In genomic region chr22:20507253-20508066, GRCh38 we compare ENCODE assay signal across 1 cellular context.
TF ChIP-seq lines count a peak whose summit lies in the region.

MED15 (plus strand) TSS chr22:20507610; CDS start chr22:20507679, 69 bp downstream.

TF ChIP-seq in HepG2, 621 proteins besides CTCF, POLR2A, EP300 and RAD21 (continued from another document and continues in another):
- no peak for TF ChIP-seq MBD4 (IDR thresholded peaks at IDR 0.05; ENCODE audit: borderline replicate concordance, low read length)
- TF ChIP-seq TEAD3 (CRISPR knock-in tag; optimal IDR thresholded peaks at IDR 0.05; ENCODE audit: borderline replicate concordance), result peak; percentile 71
- TF ChIP-seq PPARG (CRISPR knock-in tag; conservative IDR thresholded peaks at IDR 0.05), result 0 out of 2 replicates have a peak, but pooled peaks have one; percentile 22
- TF ChIP-seq MEIS1 (CRISPR knock-in tag; IDR thresholded peaks at IDR 0.05; ENCODE audit: borderline replicate concordance), result peak; percentile 70; the same call in 1 of the 2 replicates
- TF ChIP-seq KLF13 (CRISPR knock-in tag; IDR thresholded peaks at IDR 0.05), result no peak
- TF ChIP-seq, protein P1, sequence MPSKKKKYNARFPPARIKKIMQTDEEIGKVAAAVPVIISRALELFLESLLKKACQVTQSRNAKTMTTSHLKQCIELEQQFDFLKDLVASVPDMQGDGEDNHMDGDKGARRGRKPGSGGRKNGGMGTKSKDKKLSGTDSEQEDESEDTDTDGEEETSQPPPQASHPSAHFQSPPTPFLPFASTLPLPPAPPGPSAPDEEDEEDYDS (CRISPR knock-in tag; IDR thresholded peaks at IDR 0.05), result peak; percentile 61; the same call in 1 of the 2 replicates
- TF ChIP-seq ZNF350 (CRISPR knock-in tag; IDR thresholded peaks at IDR 0.05; ENCODE audit: borderline replicate concordance, low read depth), result peak; percentile 93
- no peak for TF ChIP-seq RFXANK (CRISPR knock-in tag; IDR thresholded peaks at IDR 0.05)
- TF ChIP-seq TSC22D2 (CRISPR knock-in tag; IDR thresholded peaks at IDR 0.05; ENCODE audit: borderline replicate concordance), result no peak; the same call in 1 of the 2 replicates
- peak; percentile 72; the same call in 1 of the 2 replicates for TF ChIP-seq ZNF749 (CRISPR knock-in tag; IDR thresholded peaks at IDR 0.05; ENCODE audit: borderline replicate concordance)
- no peak for TF ChIP-seq MTA3 (CRISPR knock-in tag; IDR thresholded peaks at IDR 0.05)
- no peak for TF ChIP-seq TGIF2 (CRISPR knock-in tag; IDR thresholded peaks at IDR 0.05)
- peak; percentile 79 for TF ChIP-seq HIVEP1 (CRISPR knock-in tag; IDR thresholded peaks at IDR 0.05)
- TF ChIP-seq ZFP36L2 (CRISPR knock-in tag; IDR thresholded peaks at IDR 0.05), result no peak
- TF ChIP-seq NFKBIZ (CRISPR knock-in tag; IDR thresholded peaks at IDR 0.05), result no peak
- no peak for TF ChIP-seq ZSCAN20 (CRISPR knock-in tag; IDR thresholded peaks at IDR 0.05; ENCODE audit: borderline replicate concordance)
- TF ChIP-seq, protein P2, sequence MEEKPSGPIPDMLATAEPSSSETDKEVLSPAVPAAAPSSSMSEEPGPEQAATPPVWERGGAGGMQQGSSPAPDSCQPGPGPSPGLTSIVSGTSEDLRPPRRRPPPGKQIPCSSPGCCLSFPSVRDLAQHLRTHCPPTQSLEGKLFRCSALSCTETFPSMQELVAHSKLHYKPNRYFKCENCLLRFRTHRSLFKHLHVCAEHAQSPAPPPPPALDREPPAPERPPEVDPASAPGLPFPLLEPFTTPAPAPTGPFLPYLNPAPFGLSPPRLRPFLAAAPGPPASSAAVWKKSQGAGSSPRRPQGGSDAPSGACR (CRISPR knock-in tag; IDR thresholded peaks at IDR 0.05), result no peak
- TF ChIP-seq ZNF737 (CRISPR knock-in tag; IDR thresholded peaks at IDR 0.05; ENCODE audit: borderline replicate concordance), result no peak; the same call in 1 of the 2 replicates
- no peak for TF ChIP-seq ZKSCAN8 (CRISPR knock-in tag; IDR thresholded peaks at IDR 0.05; ENCODE audit: borderline replicate concordance)
- no peak for TF ChIP-seq SOX13 (IDR thresholded peaks at IDR 0.05)
- TF ChIP-seq SOX13 (CRISPR knock-in tag; conservative IDR thresholded peaks at IDR 0.05 in 1 of 2, IDR thresholded peaks at IDR 0.05 in 1 of 2), result peak in 1 of 2 experiments; percentile 49; a peak in 2 of 4 replicates
- no peak for TF ChIP-seq PAF1 (CRISPR knock-in tag; IDR thresholded peaks at IDR 0.05)
- TF ChIP-seq CHCHD3 (CRISPR knock-in tag; IDR thresholded peaks at IDR 0.05), result no peak
- TF ChIP-seq, protein P3, sequence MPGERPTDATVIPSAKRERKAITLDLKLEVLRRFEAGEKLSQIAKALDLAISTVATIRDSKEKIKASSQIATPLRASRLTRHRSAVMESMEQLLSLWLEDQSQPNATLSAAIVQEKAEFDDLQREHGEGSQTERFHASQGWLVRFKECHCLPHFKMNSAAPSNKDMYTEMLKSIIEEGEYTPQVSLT (CRISPR knock-in tag; IDR thresholded peaks at IDR 0.05; ENCODE audit: borderline replicate concordance, low read depth), result no peak; the same call in 1 of the 2 replicates
- TF ChIP-seq, protein P4, sequence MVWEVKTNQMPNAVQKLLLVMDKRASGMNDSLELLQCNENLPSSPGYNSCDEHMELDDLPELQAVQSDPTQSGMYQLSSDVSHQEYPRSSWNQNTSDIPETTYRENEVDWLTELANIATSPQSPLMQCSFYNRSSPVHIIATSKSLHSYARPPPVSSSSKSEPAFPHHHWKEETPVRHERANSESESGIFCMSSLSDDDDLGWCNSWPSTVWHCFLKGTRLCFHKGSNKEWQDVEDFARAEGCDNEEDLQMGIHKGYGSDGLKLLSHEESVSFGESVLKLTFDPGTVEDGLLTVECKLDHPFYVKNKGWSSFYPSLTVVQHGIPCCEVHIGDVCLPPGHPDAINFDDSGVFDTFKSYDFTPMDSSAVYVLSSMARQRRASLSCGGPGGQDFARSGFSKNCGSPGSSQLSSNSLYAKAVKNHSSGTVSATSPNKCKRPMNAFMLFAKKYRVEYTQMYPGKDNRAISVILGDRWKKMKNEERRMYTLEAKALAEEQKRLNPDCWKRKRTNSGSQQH (CRISPR knock-in tag; IDR thresholded peaks at IDR 0.05; ENCODE audit: low read depth), result no peak; the same call in 1 of the 2 replicates
- TF ChIP-seq ATF3 (CRISPR knock-in tag; IDR thresholded peaks at IDR 0.05), result no peak
- no peak for TF ChIP-seq ATF6 (CRISPR knock-in tag; conservative IDR thresholded peaks at IDR 0.05)
- TF ChIP-seq DNMT3B (CRISPR knock-in tag; conservative IDR thresholded peaks at IDR 0.05), result no peak
- TF ChIP-seq, protein P5, sequence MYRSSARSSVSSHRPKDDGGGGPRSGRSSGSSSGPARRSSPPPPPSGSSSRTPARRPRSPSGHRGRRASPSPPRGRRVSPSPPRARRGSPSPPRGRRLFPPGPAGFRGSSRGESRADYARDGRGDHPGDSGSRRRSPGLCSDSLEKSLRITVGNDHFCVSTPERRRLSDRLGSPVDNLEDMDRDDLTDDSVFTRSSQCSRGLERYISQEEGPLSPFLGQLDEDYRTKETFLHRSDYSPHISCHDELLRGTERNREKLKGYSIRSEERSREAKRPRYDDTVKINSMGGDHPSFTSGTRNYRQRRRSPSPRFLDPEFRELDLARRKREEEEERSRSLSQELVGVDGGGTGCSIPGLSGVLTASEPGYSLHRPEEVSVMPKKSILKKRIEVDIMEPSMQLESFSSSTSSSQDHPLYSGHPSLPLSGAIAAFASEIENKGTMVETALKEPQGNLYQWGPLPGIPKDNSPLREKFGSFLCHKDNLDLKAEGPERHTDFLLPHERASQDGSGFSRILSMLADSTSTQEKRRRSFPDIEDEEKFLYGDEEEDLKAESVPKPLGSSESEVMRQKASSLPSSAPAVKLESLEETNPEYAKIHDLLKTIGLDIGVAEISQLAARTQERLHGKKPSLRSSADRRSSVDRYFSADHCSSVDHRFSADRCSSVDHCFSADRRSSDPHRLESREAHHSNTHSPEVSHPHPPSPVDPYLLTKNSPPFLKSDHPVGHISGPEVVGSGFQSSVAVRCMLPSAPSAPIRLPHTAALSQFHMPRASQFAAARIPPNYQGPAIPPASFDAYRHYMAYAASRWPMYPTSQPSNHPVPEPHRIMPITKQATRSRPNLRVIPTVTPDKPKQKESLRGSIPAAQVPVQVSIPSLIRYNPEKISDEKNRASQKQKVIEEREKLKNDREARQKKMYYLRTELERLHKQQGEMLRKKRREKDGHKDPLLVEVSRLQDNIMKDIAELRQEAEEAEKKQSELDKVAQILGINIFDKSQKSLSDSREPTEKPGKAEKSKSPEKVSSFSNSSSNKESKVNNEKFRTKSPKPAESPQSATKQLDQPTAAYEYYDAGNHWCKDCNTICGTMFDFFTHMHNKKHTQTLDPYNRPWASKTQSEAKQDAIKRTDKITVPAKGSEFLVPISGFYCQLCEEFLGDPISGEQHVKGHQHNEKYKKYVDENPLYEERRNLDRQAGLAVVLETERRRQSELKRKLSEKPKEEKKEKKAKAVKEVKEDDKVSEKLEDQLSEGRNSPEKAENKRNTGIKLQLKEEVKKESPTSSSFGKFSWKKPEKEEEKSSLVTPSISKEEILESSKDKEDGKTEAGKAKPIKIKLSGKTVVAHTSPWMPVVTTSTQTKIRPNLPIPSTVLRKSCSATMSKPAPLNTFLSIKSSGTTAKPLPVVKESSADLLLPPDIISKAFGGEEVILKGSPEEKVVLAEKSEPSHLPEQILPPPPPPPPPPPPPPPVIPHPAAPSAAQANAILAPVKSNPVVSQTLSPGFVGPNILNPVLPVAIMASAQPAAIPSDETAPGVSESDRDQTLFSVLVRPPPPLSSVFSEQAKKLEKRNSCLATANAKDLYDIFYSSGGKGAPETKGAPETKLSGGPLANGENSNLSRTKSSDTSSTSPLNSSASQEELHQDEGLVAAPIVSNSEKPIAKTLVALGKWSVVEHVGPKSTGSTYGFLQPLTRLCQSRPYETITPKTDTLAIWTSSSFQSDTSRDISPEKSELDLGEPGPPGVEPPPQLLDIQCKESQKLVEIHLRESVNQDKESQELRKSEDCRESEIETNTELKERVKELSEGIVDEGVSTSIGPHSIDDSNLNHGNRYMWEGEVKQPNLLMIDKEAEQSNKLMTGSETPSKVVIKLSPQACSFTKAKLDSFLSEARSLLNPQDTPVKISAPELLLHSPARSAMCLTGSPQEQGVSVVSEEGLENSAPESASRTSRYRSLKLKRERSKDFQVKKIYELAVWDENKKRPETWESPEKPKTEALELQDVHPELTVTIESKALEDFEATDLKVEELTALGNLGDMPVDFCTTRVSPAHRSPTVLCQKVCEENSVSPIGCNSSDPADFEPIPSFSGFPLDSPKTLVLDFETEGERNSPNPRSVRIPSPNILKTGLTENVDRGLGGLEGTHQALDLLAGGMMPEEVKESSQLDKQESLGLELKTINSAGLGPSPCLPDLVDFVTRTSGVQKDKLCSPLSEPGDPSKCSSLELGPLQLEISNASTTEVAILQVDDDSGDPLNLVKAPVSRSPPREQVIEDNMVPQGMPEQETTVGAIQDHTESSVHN (CRISPR knock-in tag; IDR thresholded peaks at IDR 0.05), result peak; percentile 84
- peak; percentile 96; the same call in 1 of the 2 replicates for TF ChIP-seq ZNF790 (CRISPR knock-in tag; IDR thresholded peaks at IDR 0.05; ENCODE audit: borderline replicate concordance)
- TF ChIP-seq IKZF1 (IDR thresholded peaks at IDR 0.05), result no peak
- TF ChIP-seq THYN1 (CRISPR knock-in tag; IDR thresholded peaks at IDR 0.05; ENCODE audit: borderline replicate concordance, low read depth), result no peak
- no peak for TF ChIP-seq ZKSCAN5 (CRISPR knock-in tag; IDR thresholded peaks at IDR 0.05)
- 0 out of 2 replicates have a peak, but pooled peaks have one; percentile 61 for TF ChIP-seq GLMP (CRISPR knock-in tag; IDR thresholded peaks at IDR 0.05; ENCODE audit: borderline replicate concordance)
- TF ChIP-seq, protein P6, sequence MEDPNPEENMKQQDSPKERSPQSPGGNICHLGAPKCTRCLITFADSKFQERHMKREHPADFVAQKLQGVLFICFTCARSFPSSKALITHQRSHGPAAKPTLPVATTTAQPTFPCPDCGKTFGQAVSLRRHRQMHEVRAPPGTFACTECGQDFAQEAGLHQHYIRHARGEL (CRISPR knock-in tag; IDR thresholded peaks at IDR 0.05), result peak; percentile 75; the same call in 1 of the 2 replicates
- TF ChIP-seq NR2F1 (CRISPR knock-in tag; IDR thresholded peaks at IDR 0.05), result no peak
- peak; percentile 40 for TF ChIP-seq PHF5A (CRISPR knock-in tag; IDR thresholded peaks at IDR 0.05; ENCODE audit: low read depth, unreplicated experiment)
- no peak for TF ChIP-seq NFE2L2 (IDR thresholded peaks at IDR 0.05; ENCODE audit: low read length)
- TF ChIP-seq, protein P7, sequence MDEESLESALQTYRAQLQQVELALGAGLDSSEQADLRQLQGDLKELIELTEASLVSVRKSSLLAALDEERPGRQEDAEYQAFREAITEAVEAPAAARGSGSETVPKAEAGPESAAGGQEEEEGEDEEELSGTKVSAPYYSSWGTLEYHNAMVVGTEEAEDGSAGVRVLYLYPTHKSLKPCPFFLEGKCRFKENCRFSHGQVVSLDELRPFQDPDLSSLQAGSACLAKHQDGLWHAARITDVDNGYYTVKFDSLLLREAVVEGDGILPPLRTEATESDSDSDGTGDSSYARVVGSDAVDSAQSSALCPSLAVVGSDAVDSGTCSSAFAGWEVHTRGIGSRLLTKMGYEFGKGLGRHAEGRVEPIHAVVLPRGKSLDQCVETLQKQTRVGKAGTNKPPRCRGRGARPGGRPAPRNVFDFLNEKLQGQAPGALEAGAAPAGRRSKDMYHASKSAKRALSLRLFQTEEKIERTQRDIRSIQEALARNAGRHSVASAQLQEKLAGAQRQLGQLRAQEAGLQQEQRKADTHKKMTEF (CRISPR knock-in tag; IDR thresholded peaks at IDR 0.05), result peak; percentile 89
- TF ChIP-seq TOPORS (CRISPR knock-in tag; IDR thresholded peaks at IDR 0.05), result no peak
- TF ChIP-seq ZNF761 (CRISPR knock-in tag; conservative IDR thresholded peaks at IDR 0.05), result peak; percentile 67; the same call in 1 of the 2 replicates
- TF ChIP-seq, protein P8, sequence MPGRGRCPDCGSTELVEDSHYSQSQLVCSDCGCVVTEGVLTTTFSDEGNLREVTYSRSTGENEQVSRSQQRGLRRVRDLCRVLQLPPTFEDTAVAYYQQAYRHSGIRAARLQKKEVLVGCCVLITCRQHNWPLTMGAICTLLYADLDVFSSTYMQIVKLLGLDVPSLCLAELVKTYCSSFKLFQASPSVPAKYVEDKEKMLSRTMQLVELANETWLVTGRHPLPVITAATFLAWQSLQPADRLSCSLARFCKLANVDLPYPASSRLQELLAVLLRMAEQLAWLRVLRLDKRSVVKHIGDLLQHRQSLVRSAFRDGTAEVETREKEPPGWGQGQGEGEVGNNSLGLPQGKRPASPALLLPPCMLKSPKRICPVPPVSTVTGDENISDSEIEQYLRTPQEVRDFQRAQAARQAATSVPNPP (CRISPR knock-in tag; IDR thresholded peaks at IDR 0.05), result no peak
- TF ChIP-seq ZBTB21 (CRISPR knock-in tag; IDR thresholded peaks at IDR 0.05), result no peak; the same call in 1 of the 2 replicates
- peak; percentile 71 for TF ChIP-seq FOXA3 (CRISPR knock-in tag; IDR thresholded peaks at IDR 0.05)
- peak; percentile 58; the same call in 1 of the 2 replicates for TF ChIP-seq ZNF547 (CRISPR knock-in tag; IDR thresholded peaks at IDR 0.05)
- 0 out of 2 replicates have a peak, but pooled peaks have one; percentile 48 for TF ChIP-seq ZNF441 (CRISPR knock-in tag; IDR thresholded peaks at IDR 0.05; ENCODE audit: borderline replicate concordance)
- peak; percentile 85 for TF ChIP-seq ZNF230 (CRISPR knock-in tag; IDR thresholded peaks at IDR 0.05)
- 0 out of 2 replicates have a peak, but pooled peaks have one; percentile 38 for TF ChIP-seq MTA1 (CRISPR knock-in tag; IDR thresholded peaks at IDR 0.05; ENCODE audit: borderline replicate concordance)
- TF ChIP-seq CEBPB (IDR thresholded peaks at IDR 0.05; ENCODE audit: borderline replicate concordance, low read depth, low read length), result no peak
